26 cellular contexts compared by ENCODE assay signal in genomic region chr5:161778796-161779195, GRCh38.
"Had no signal": no experiment of that assay in that cellular context is flagged by ENCODE, and none has a peak within 500 bp of the region (broad histone marks: within the 10 kb centered on the region; RNA-seq: fewer than 3 reads in every experiment).

No MANE protein-coding gene starts in this region.

- H3K27ac Mint-ChIP-seq: naive thymus-derived CD8-positive, alpha-beta T cell; natural killer cell treated with Interleukin-12 subunit alpha and Interleukin-12 subunit beta and Interleukin-15 and Interleukin-18, amount 100 ng/mL, for 72 hours; nephron progenitor cell; stimulated activated effector memory CD8-positive, alpha-beta T cell treated with anti-CD3 and anti-CD28 coated beads, Interleukin-12 subunit alpha, Interleukin-12 subunit beta, amount 100 ng/mL, for 72 hours; stimulated activated naive B cell treated with anti-CD40 and anti-IgM and Interleukin-4, amounts not matched to agents 10 μg/mL and 1 μg/mL and 100 μg/mL, for 72 hours; stimulated activated naive CD8-positive, alpha-beta T cell treated with anti-CD3 and anti-CD28 coated beads, Interleukin-15, Interleukin-2, amounts not matched to agents 100 ng/mL and 50 ng/mL, for 24 hours had no signal

- H3K36me3 ChIP-seq: neutrophil, pancreas, prostate gland, right lobe of liver, sigmoid colon, stomach, thoracic aorta, thyroid gland, tibial nerve, upper lobe of left lung, vagina had no signal

- H3K4me1 Mint-ChIP-seq: naive thymus-derived CD8-positive, alpha-beta T cell; nephron progenitor cell; neural crest cell; stimulated activated effector memory CD8-positive, alpha-beta T cell treated with anti-CD3 and anti-CD28 coated beads, Interleukin-12 subunit alpha, Interleukin-12 subunit beta, amount 100 ng/mL, for 72 hours; stimulated activated naive B cell treated with anti-CD40 and anti-IgM and Interleukin-4, amounts not matched to agents 10 μg/mL and 1 μg/mL and 100 μg/mL, for 72 hours had no signal

- H3K4me3 Mint-ChIP-seq: naive thymus-derived CD8-positive, alpha-beta T cell; natural killer cell treated with Interleukin-12 subunit alpha and Interleukin-12 subunit beta and Interleukin-15 and Interleukin-18, amount 100 ng/mL, for 72 hours; nephron progenitor cell; neural crest cell; stimulated activated effector memory CD8-positive, alpha-beta T cell treated with anti-CD3 and anti-CD28 coated beads, Interleukin-12 subunit alpha, Interleukin-12 subunit beta, amount 100 ng/mL, for 72 hours; stimulated activated naive B cell treated with anti-CD40 and anti-IgM and Interleukin-4, amounts not matched to agents 10 μg/mL and 1 μg/mL and 100 μg/mL, for 72 hours; stimulated activated naive CD8-positive, alpha-beta T cell treated with anti-CD3 and anti-CD28 coated beads, Interleukin-15, Interleukin-2, amounts not matched to agents 100 ng/mL and 50 ng/mL, for 24 hours had no signal

- DNase-seq: naive thymus-derived CD8-positive, alpha-beta T cell; nephron progenitor cell; pancreas; right cardiac atrium; right lobe of liver; sigmoid colon; small intestine; stimulated activated CD4-positive, alpha-beta T cell treated with anti-CD3 and anti-CD28 coated beads, Interleukin-15, amount 100 ng/mL, for 24 hours; stimulated activated CD4-positive, alpha-beta T cell treated with anti-CD3 and anti-CD28 coated beads, Interleukin-2, amount 100 ng/mL, for 24 hours; stimulated activated CD4-positive, alpha-beta T cell treated with anti-CD3 and anti-CD28 coated beads, Interleukin-2, amount 100 ng/mL, for 48 hours; stimulated activated CD4-positive, alpha-beta T cell treated with anti-CD3 and anti-CD28 coated beads, Interleukin-4, amount 100 ng/mL, for 24 hours; stimulated activated naive B cell treated with anti-CD40 and anti-IgM and Interleukin-4, amounts not matched to agents 10 μg/mL and 1 μg/mL and 100 μg/mL, for 72 hours; stimulated activated naive CD4-positive, alpha-beta T cell treated with Interleukin-2 at 50 U/mL for 16 hours; stomach; thyroid gland; trophoblast cell; upper lobe of left lung had no signal

- H3K27me3 Mint-ChIP-seq: naive thymus-derived CD8-positive, alpha-beta T cell; natural killer cell treated with Interleukin-12 subunit alpha and Interleukin-12 subunit beta and Interleukin-15 and Interleukin-18, amount 100 ng/mL, for 72 hours; stimulated activated naive B cell treated with anti-CD40 and anti-IgM and Interleukin-4, amounts not matched to agents 10 μg/mL and 1 μg/mL and 100 μg/mL, for 72 hours; stimulated activated naive CD8-positive, alpha-beta T cell treated with anti-CD3 and anti-CD28 coated beads, Interleukin-15, Interleukin-2, amounts not matched to agents 100 ng/mL and 50 ng/mL, for 24 hours had no signal

- H3K36me3 Mint-ChIP-seq: naive thymus-derived CD8-positive, alpha-beta T cell; natural killer cell treated with Interleukin-12 subunit alpha and Interleukin-12 subunit beta and Interleukin-15 and Interleukin-18, amount 100 ng/mL, for 72 hours; stimulated activated effector memory CD8-positive, alpha-beta T cell treated with anti-CD3 and anti-CD28 coated beads, Interleukin-12 subunit alpha, Interleukin-12 subunit beta, amount 100 ng/mL, for 72 hours; stimulated activated naive B cell treated with anti-CD40 and anti-IgM and Interleukin-4, amounts not matched to agents 10 μg/mL and 1 μg/mL and 100 μg/mL, for 72 hours had no signal

- H3K27me3 ChIP-seq: neutrophil, pancreas, right lobe of liver, sigmoid colon, stomach, thyroid gland, tibial nerve, upper lobe of left lung, vagina had no signal

- H3K4me3 ChIP-seq: pancreas, prostate gland, right lobe of liver, sigmoid colon, stomach, thoracic aorta, thyroid gland, tibial nerve, upper lobe of left lung, vagina had no signal

- H3K9me3 Mint-ChIP-seq: nephron progenitor cell; neural crest cell; stimulated activated naive B cell treated with anti-CD40 and anti-IgM and Interleukin-4, amounts not matched to agents 10 μg/mL and 1 μg/mL and 100 μg/mL, for 72 hours had no signal
